Comparison of ENCODE assay signal across 17 cellular contexts in genomic region chr5:139685886-139686285, GRCh38. TPM values are rescaled to one million over a fixed set of nuclear protein-coding genes. Genes with fewer than 3 reads are reported as not detected.
A peak's percentile ranks its signal among the peaks of the same experiment; 100 is the strongest.
DNase-seq lines count a peak whose midpoint lies in the region; ATAC-seq and FAIRE-seq lines count a peak whose summit lies in the region.
"Had no signal": no experiment of that assay in that cellular context is flagged by ENCODE, and none has a peak within 500 bp of the region (broad histone marks: within the 10 kb centered on the region; RNA-seq: fewer than 3 reads in every experiment).

No MANE protein-coding gene starts in this region.

- POLR2A ChIA-PET in activated naive CD8-positive, alpha-beta T cell treated with anti-CD3 and anti-CD28 coated beads, Interleukin-2, amount 10 ng/mL, durations not matched to agents 7 days and 5 days (lab: Charles Lee) = interaction anchor here (0.8 kb wide), 1 partner anchor 16 kb away, joined by 3 read pairs; no protein-coding TSS in a partner anchor

- H3K27ac Mint-ChIP-seq in activated naive CD8-positive, alpha-beta T cell treated with anti-CD3 and anti-CD28 coated beads, Interleukin-2, amount 10 ng/mL, durations not matched to agents 7 days and 5 days = peak overlapping the region; percentile 39
- no peak overlapping the region for H3K27ac Mint-ChIP-seq in activated naive CD8-positive, alpha-beta T cell treated with anti-CD3 and anti-CD28 coated beads for 36 hours
- H3K27ac Mint-ChIP-seq in dendritic cell treated with granulocyte-macrophage colony-stimulating factor and Interleukin-4, amounts not matched to agents 40 ng/mL and 50 ng/mL, for 4 days = peak overlapping the region; percentile 0
- peak overlapping the region; percentile 21 to 85 for H3K27ac Mint-ChIP-seq in natural killer cell treated with Interleukin-12 subunit alpha and Interleukin-12 subunit beta and Interleukin-15 and Interleukin-18, amount 100 ng/mL, for 72 hours
- H3K27ac Mint-ChIP-seq: activated naive CD4-positive, alpha-beta T cell treated with anti-CD3 and anti-CD28 coated beads, Interleukin-2, amount 50 U/mL, for 72 hours; T-helper 1 cell treated with Interleukin-12 subunit alpha and Interleukin-12 subunit beta and Interleukin-4 antibody, amounts not matched to agents 30 μg/mL and 1 μg/mL, for 36 hours had no signal

- no peak for DNase-seq in activated naive CD8-positive, alpha-beta T cell treated with anti-CD3 and anti-CD28 coated beads, Interleukin-2, amount 10 ng/mL, durations not matched to agents 7 days and 5 days
- no peak for DNase-seq in activated naive CD8-positive, alpha-beta T cell treated with anti-CD3 and anti-CD28 coated beads for 36 hours
- no peak for DNase-seq in natural killer cell treated with Interleukin-12 subunit alpha and Interleukin-12 subunit beta and Interleukin-15 and Interleukin-18, amount 100 ng/mL, for 72 hours (ENCODE audit: low spot score)
- DNase-seq in substantia nigra (lab: John Stamatoyannopoulos, UW) = no peak
- no peak for DNase-seq in NCI-H187 (lab: John Stamatoyannopoulos, UW)
- DNase-seq in CD1c-positive myeloid dendritic cell (ENCODE audit: extremely low spot score) = no peak
- no peak for DNase-seq in RCC 7860 (ENCODE audit: low spot score)
- DNase-seq: activated CD8-positive, alpha-beta memory T cell treated with anti-CD3 and anti-CD28 coated beads, Interleukin-2, amount 50 U/mL, for 48 hours; kidney; NCI-H2029; NCI-H524 had no signal

- H3K4me1 Mint-ChIP-seq in activated naive CD8-positive, alpha-beta T cell treated with anti-CD3 and anti-CD28 coated beads, Interleukin-2, amount 10 ng/mL, durations not matched to agents 7 days and 5 days = peaks cover 10% of the 10 kb centered on the region
- peaks cover 8% of the 10 kb centered on the region for H3K4me1 Mint-ChIP-seq in activated naive CD8-positive, alpha-beta T cell treated with anti-CD3 and anti-CD28 coated beads for 36 hours
- peaks cover 55% of the 10 kb centered on the region for H3K4me1 Mint-ChIP-seq in dendritic cell treated with granulocyte-macrophage colony-stimulating factor and Interleukin-4, amounts not matched to agents 40 ng/mL and 50 ng/mL, for 4 days (ENCODE audit: low read depth)
- H3K4me1 Mint-ChIP-seq in natural killer cell treated with Interleukin-12 subunit alpha and Interleukin-12 subunit beta and Interleukin-15 and Interleukin-18, amount 100 ng/mL, for 72 hours (ENCODE audit: low read depth in 2 of 2) = peaks cover 21 to 44% of the 10 kb centered on the region in 2 donors

- H3K27ac ChIP-seq in substantia nigra (ENCODE audit: low read depth, low read length, poor library complexity, severe bottlenecking) = peak overlapping the region; percentile 100
- H3K27ac ChIP-seq: 22Rv1 had no signal

- H3K9me3 Mint-ChIP-seq in activated naive CD8-positive, alpha-beta T cell treated with anti-CD3 and anti-CD28 coated beads, Interleukin-2, amount 10 ng/mL, durations not matched to agents 7 days and 5 days = no peaks in the 10 kb centered on the region
- H3K9me3 Mint-ChIP-seq in activated naive CD8-positive, alpha-beta T cell treated with anti-CD3 and anti-CD28 coated beads for 36 hours = no peaks in the 10 kb centered on the region
- no peaks in the 10 kb centered on the region for H3K9me3 Mint-ChIP-seq in dendritic cell treated with granulocyte-macrophage colony-stimulating factor and Interleukin-4, amounts not matched to agents 40 ng/mL and 50 ng/mL, for 4 days
- no peaks in the 10 kb centered on the region for H3K9me3 Mint-ChIP-seq in natural killer cell treated with Interleukin-12 subunit alpha and Interleukin-12 subunit beta and Interleukin-15 and Interleukin-18, amount 100 ng/mL, for 72 hours
- H3K9me3 Mint-ChIP-seq: activated naive CD4-positive, alpha-beta T cell treated with anti-CD3 and anti-CD28 coated beads, Interleukin-2, amount 50 U/mL, for 72 hours; CD14-positive monocyte; T-helper 1 cell treated with Interleukin-12 subunit alpha and Interleukin-12 subunit beta and Interleukin-4 antibody, amounts not matched to agents 30 μg/mL and 1 μg/mL, for 36 hours had no signal

- ATAC-seq in activated naive CD8-positive, alpha-beta T cell treated with anti-CD3 and anti-CD28 coated beads, Interleukin-2, amount 10 ng/mL, durations not matched to agents 7 days and 5 days (ENCODE audit: low read depth) = no peak
- no peak for ATAC-seq in natural killer cell treated with Interleukin-12 subunit alpha and Interleukin-12 subunit beta and Interleukin-15 and Interleukin-18, amount 100 ng/mL, for 72 hours
- ATAC-seq: activated naive CD4-positive, alpha-beta T cell treated with anti-CD3 and anti-CD28 coated beads, Interleukin-2, amount 50 U/mL, for 72 hours had no signal

- intact Hi-C loops in dendritic cell treated with granulocyte-macrophage colony-stimulating factor and Interleukin-4, amounts not matched to agents 40 ng/mL and 50 ng/mL, for 4 days (cut with micrococcal nuclease) = no loop called here

- H3K36me3 Mint-ChIP-seq in activated naive CD8-positive, alpha-beta T cell treated with anti-CD3 and anti-CD28 coated beads, Interleukin-2, amount 10 ng/mL, durations not matched to agents 7 days and 5 days = no peaks in the 10 kb centered on the region
- no peaks in the 10 kb centered on the region for H3K36me3 Mint-ChIP-seq in activated naive CD8-positive, alpha-beta T cell treated with anti-CD3 and anti-CD28 coated beads for 36 hours
- peaks cover 57% of the 10 kb centered on the region for H3K36me3 Mint-ChIP-seq in dendritic cell treated with granulocyte-macrophage colony-stimulating factor and Interleukin-4, amounts not matched to agents 40 ng/mL and 50 ng/mL, for 4 days (ENCODE audit: low read depth)
- H3K36me3 Mint-ChIP-seq in natural killer cell treated with Interleukin-12 subunit alpha and Interleukin-12 subunit beta and Interleukin-15 and Interleukin-18, amount 100 ng/mL, for 72 hours = no peaks in the 10 kb centered on the region
- H3K36me3 Mint-ChIP-seq: activated naive CD4-positive, alpha-beta T cell treated with anti-CD3 and anti-CD28 coated beads, Interleukin-2, amount 50 U/mL, for 72 hours had no signal

- H3K4me3 Mint-ChIP-seq in activated naive CD8-positive, alpha-beta T cell treated with anti-CD3 and anti-CD28 coated beads, Interleukin-2, amount 10 ng/mL, durations not matched to agents 7 days and 5 days = no peak overlapping the region
- H3K4me3 Mint-ChIP-seq in activated naive CD8-positive, alpha-beta T cell treated with anti-CD3 and anti-CD28 coated beads for 36 hours = no peak overlapping the region
- H3K4me3 Mint-ChIP-seq in dendritic cell treated with granulocyte-macrophage colony-stimulating factor and Interleukin-4, amounts not matched to agents 40 ng/mL and 50 ng/mL, for 4 days = no peak overlapping the region
- no peak overlapping the region for H3K4me3 Mint-ChIP-seq in natural killer cell treated with Interleukin-12 subunit alpha and Interleukin-12 subunit beta and Interleukin-15 and Interleukin-18, amount 100 ng/mL, for 72 hours
- H3K4me3 Mint-ChIP-seq: CD14-positive monocyte; T-helper 1 cell treated with Interleukin-12 subunit alpha and Interleukin-12 subunit beta and Interleukin-4 antibody, amounts not matched to agents 30 μg/mL and 1 μg/mL, for 36 hours had no signal

- peaks cover 3% of the 10 kb centered on the region for H3K27me3 Mint-ChIP-seq in activated naive CD8-positive, alpha-beta T cell treated with anti-CD3 and anti-CD28 coated beads, Interleukin-2, amount 10 ng/mL, durations not matched to agents 7 days and 5 days
- no peaks in the 10 kb centered on the region for H3K27me3 Mint-ChIP-seq in activated naive CD8-positive, alpha-beta T cell treated with anti-CD3 and anti-CD28 coated beads for 36 hours
- peaks cover 21% of the 10 kb centered on the region for H3K27me3 Mint-ChIP-seq in dendritic cell treated with granulocyte-macrophage colony-stimulating factor and Interleukin-4, amounts not matched to agents 40 ng/mL and 50 ng/mL, for 4 days
- no peaks in the 10 kb centered on the region for H3K27me3 Mint-ChIP-seq in natural killer cell treated with Interleukin-12 subunit alpha and Interleukin-12 subunit beta and Interleukin-15 and Interleukin-18, amount 100 ng/mL, for 72 hours

- no peak for FAIRE-seq in RCC 7860 (lab: Jason Lieb, UNC)
- FAIRE-seq: colon, kidney had no signal

RNA-seq across cellular contexts. Expression of gene CXXC5, which starts 37.7 kb away (rescaled TPM):
- total RNA-seq in activated naive CD8-positive, alpha-beta T cell treated with anti-CD3 and anti-CD28 coated beads, Interleukin-2, amount 10 ng/mL, durations not matched to agents 7 days and 5 days = 1 to 10 TPM; 3.5 to 4.6 TPM
- 1 to 10 TPM; 1.3 to 2.0 TPM for total RNA-seq in activated naive CD8-positive, alpha-beta T cell treated with anti-CD3 and anti-CD28 coated beads for 36 hours
- total RNA-seq in natural killer cell treated with Interleukin-12 subunit alpha and Interleukin-12 subunit beta and Interleukin-15 and Interleukin-18, amount 100 ng/mL, for 72 hours = 1 to 10 TPM; 4.7 to 9.0 TPM
